In the genomic region with DNA sequence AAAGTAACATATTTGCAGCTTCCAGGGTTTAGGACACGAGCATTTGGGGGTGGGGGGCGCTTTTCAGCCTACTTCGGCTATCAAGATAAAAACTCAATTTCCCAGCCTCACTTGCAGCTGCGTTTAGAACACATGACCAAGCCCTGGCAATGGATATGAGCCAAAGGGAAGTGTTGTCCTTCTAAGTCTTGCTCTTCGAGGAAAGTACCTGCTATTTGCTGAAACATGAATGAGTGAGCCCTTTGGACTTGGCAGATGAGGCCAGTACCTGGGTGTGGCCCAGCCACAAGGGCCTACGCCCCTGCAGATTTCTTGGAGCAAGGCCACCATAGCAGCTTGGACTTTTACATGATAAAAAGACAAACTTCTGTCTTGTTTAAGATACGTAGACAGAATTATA, we compare ENCODE assay signal across 19 cellular contexts.
A peak's percentile ranks its signal among the peaks of the same experiment; 100 is the strongest.
DNase-seq lines count a peak whose midpoint lies in the region; ATAC-seq, FAIRE-seq and TF ChIP-seq lines count a peak whose summit lies in the region.
"Had no signal": no experiment of that assay in that cellular context is flagged by ENCODE, and none has a peak within 500 bp of the region (broad histone marks: within the 10 kb centered on the region; RNA-seq: fewer than 3 reads in every experiment).

No MANE protein-coding gene starts in this region.

- CTCF ChIA-PET in HEK293 (lab: Yijun Ruan, JAX), result interaction anchor here (1.0 kb wide), 1 partner anchor 32 kb away, joined by 4 read pairs; no protein-coding TSS in a partner anchor

- no peak overlapping the region for H3K27ac ChIP-seq in HEK293 (ENCODE audit: extremely low read depth, low read depth, low read length)
- H3K27ac ChIP-seq in Peyer's patch, result peak overlapping the region in 3 of 4 donors; percentile 29 to 74 (median 70)
- no peak overlapping the region for H3K27ac ChIP-seq in pancreas
- H3K27ac ChIP-seq in uterus, result no peak overlapping the region
- H3K27ac ChIP-seq in dorsolateral prefrontal cortex, result no peak overlapping the region
- H3K27ac ChIP-seq: vagina had no signal

- peak; percentile 47 for FAIRE-seq in pancreas (lab: Jason Lieb, UNC)
- FAIRE-seq: astrocyte, D721Med, HepG2 had no signal

- DNase-seq in Peyer's patch (peak in 2 of 3 donors; percentile 84 to 91), epithelial cell of esophagus (ENCODE audit: low read depth) (peak; percentile 75), pancreas (no peak), uterus (no peak), GM10266 (ENCODE audit: extremely low spot score) (no peak), dorsolateral prefrontal cortex (no peak)
- DNase-seq: activated CD8-positive, alpha-beta memory T cell treated with anti-CD3 and anti-CD28 coated beads, Interleukin-2, amount 10 ng/mL, durations not matched to agents 7 days and 5 days; activated gamma-delta T cell treated with Interleukin-2 at 50 U/mL for 16 hours; dermis blood vessel endothelial cell; GOT3; NCI-H1417; NCI-H226; stimulated activated naive B cell treated with anti-CD40 and anti-IgM and Interleukin-4, amounts not matched to agents 10 μg/mL and 1 μg/mL and 100 μg/mL, for 72 hours had no signal

- no peaks in the 10 kb centered on the region for H3K27me3 ChIP-seq in Peyer's patch
- H3K27me3 ChIP-seq in pancreas, result no peaks in the 10 kb centered on the region
- H3K27me3 ChIP-seq in uterus, result no peaks in the 10 kb centered on the region
- no peaks in the 10 kb centered on the region for H3K27me3 ChIP-seq in dorsolateral prefrontal cortex
- H3K27me3 ChIP-seq: vagina had no signal

- H3K9me3 ChIP-seq in HEK293 (ENCODE audit: control insufficient read depth, insufficient read depth, low read depth, low read length) (no peaks in the 10 kb centered on the region), Peyer's patch (no peaks in the 10 kb centered on the region), pancreas (no peaks in the 10 kb centered on the region), uterus (no peaks in the 10 kb centered on the region)
- H3K9me3 ChIP-seq: vagina had no signal

- POLR2A ChIA-PET in HEK293 (lab: Yijun Ruan, JAX), result no interaction called here

- H3K36me3 ChIP-seq in HEK293 (ENCODE audit: control insufficient read depth in 2 of 2, insufficient read depth in 1 of 2, low read length in 2 of 2), result no peaks in the 10 kb centered on the region
- no peaks in the 10 kb centered on the region for H3K36me3 ChIP-seq in Peyer's patch
- no peaks in the 10 kb centered on the region for H3K36me3 ChIP-seq in pancreas
- no peaks in the 10 kb centered on the region for H3K36me3 ChIP-seq in uterus
- H3K36me3 ChIP-seq: vagina had no signal

- TF ChIP-seq POLR2A in Peyer's patch (IDR thresholded peaks at IDR 0.05) (peak in 1 of 2 donors; percentile 6), uterus (IDR thresholded peaks at IDR 0.05) (no peak)

- H3K4me1 ChIP-seq in HEK293 (ENCODE audit: control insufficient read depth, insufficient read depth, low read length) (no peaks in the 10 kb centered on the region), Peyer's patch (peaks cover 0 to 13% (median 0%) of the 10 kb centered on the region in 4 donors), pancreas (no peaks in the 10 kb centered on the region), uterus (no peaks in the 10 kb centered on the region)

- intact Hi-C loops in pancreas (cut with DNase I), result no loop called here
- intact Hi-C loops in uterus (cut with DNase I; ENCODE audit: low total_unique reads), result no loop called here
- intact Hi-C loops in dorsolateral prefrontal cortex (cut with DNase I), result no loop called here

- no peak for TF ChIP-seq CTCF in HEK293 (tag by site-specific recombination; IDR thresholded peaks at IDR 0.05)
- TF ChIP-seq CTCF in Peyer's patch (IDR thresholded peaks at IDR 0.05), result no peak
- TF ChIP-seq CTCF in epithelial cell of esophagus (IDR thresholded peaks at IDR 0.05; ENCODE audit: insufficient read depth, low read depth, low read length, missing control alignments), result no peak
- no peak for TF ChIP-seq CTCF in pancreas (IDR thresholded peaks at IDR 0.05)
- TF ChIP-seq CTCF in uterus (IDR thresholded peaks at IDR 0.05), result no peak
- no peak for TF ChIP-seq CTCF in GM10266 (IDR thresholded peaks at IDR 0.05; ENCODE audit: control insufficient read depth, insufficient read depth, low read depth, missing control alignments)
- no peak for TF ChIP-seq CTCF in dorsolateral prefrontal cortex (IDR thresholded peaks at IDR 0.05 in 54 of 56, conservative IDR thresholded peaks at IDR 0.05 in 2 of 56; ENCODE audit: low read depth in 1 of 56, partially characterized antibody in 56 of 56)

- no peak overlapping the region for H3K4me3 ChIP-seq in HEK293 (ENCODE audit: low read depth, low read length)
- no peak overlapping the region for H3K4me3 ChIP-seq in Peyer's patch
- H3K4me3 ChIP-seq in epithelial cell of esophagus (ENCODE audit: low read length), result no peak overlapping the region
- no peak overlapping the region for H3K4me3 ChIP-seq in pancreas
- H3K4me3 ChIP-seq in uterus, result no peak overlapping the region
- no peak overlapping the region for H3K4me3 ChIP-seq in dorsolateral prefrontal cortex
- H3K4me3 ChIP-seq: vagina had no signal

- WGBS in pancreas, 2 donors, result 55 to 65% methylated on average over 7 of the region's 7 CpGs

- ATAC-seq in pancreas, result peak in 3 of 4 donors; percentile 68 to 72 (median 70)
- ATAC-seq in HG02571 (IDR thresholded peaks at IDR 0.05; ENCODE audit: unreplicated experiment), result no peak
- ATAC-seq: activated CD8-positive, alpha-beta memory T cell treated with anti-CD3 and anti-CD28 coated beads, Interleukin-2, amount 10 ng/mL, durations not matched to agents 7 days and 5 days; HepG2; stimulated activated naive B cell treated with anti-CD40 and anti-IgM and Interleukin-4, amounts not matched to agents 10 μg/mL and 1 μg/mL and 100 μg/mL, for 72 hours had no signal

TF ChIP-seq in HEK293, 187 proteins besides CTCF, POLR2A, EP300 and RAD21:
- no peak for TF ChIP-seq ZNF341 (tag by site-specific recombination; IDR thresholded peaks at IDR 0.05; ENCODE audit: low read depth)
- peak; percentile 58; the same call in 1 of the 2 replicates for TF ChIP-seq KLF1 (tag by site-specific recombination; IDR thresholded peaks at IDR 0.05)
TF ChIP-seq in HEK293: peak in this region for 1.

Comparison
In these comparisons a context has a peak if more than half of its experiments do, and no peak if none do; other contexts are left out.
1. H3K27ac ChIP-seq: peak in Peyer's patch (3 of 4); none in HEK293 (single experiment), pancreas (0 of 4), uterus (0 of 2) and dorsolateral prefrontal cortex (0 of 59).
2. DNase-seq: peak in Peyer's patch (2 of 3) and epithelial cell of esophagus (single experiment); none in pancreas (0 of 6), uterus (0 of 2), GM10266 (single experiment) and dorsolateral prefrontal cortex (0 of 10).